Comparison of ENCODE assay signal across 8 cellular contexts in genomic region chr21:37564341-37564923, GRCh38.
DNase-seq lines count a peak whose midpoint lies in the region; ATAC-seq and TF ChIP-seq lines count a peak whose summit lies in the region.

No MANE protein-coding gene starts in this region.

- H3K27me3 ChIP-seq in ACC112 (ENCODE audit: insufficient read depth, low read length): 0 out of 2 replicates have a peak, but pooled peaks cover 8% of the 10 kb centered on the region

- H3K4me1 ChIP-seq in ACC112 (ENCODE audit: control insufficient read depth, insufficient read depth, low read length, unreplicated experiment): peaks cover 15% of the 10 kb centered on the region

- intact Hi-C loops in lower leg skin (cut with DNase I; ENCODE audit: low total_unique reads): no loop called here

- no peak for TF ChIP-seq POLR2A in lower leg skin (IDR thresholded peaks at IDR 0.05)

- 3 to 5% methylated on average over 14 of the region's 14 CpGs for WGBS in lower leg skin, 2 donors

- H3K27ac ChIP-seq in ACC112 (ENCODE audit: low read depth, low read length): peak overlapping the region; percentile 90

- ATAC-seq in GM18870 (IDR thresholded peaks at IDR 0.05; ENCODE audit: unreplicated experiment) (peak; percentile 47), HG03175 (IDR thresholded peaks at IDR 0.05; ENCODE audit: unreplicated experiment) (peak; percentile 43)

- H3K4me3 ChIP-seq in ACC112 (ENCODE audit: low read depth, low read length): peak overlapping the region; percentile 81
- peak overlapping the region; percentile 30 for H3K4me3 ChIP-seq in lower leg skin (ENCODE audit: low read depth, poor library complexity, severe bottlenecking)

- DNase-seq in NCI-H446 (lab: John Stamatoyannopoulos, UW): peak; percentile 70 to 89
- peak; percentile 90 to 94 for DNase-seq in activated CD4-positive, alpha-beta T cell treated with anti-CD3 and anti-CD28 coated beads, Interleukin-2, amount 50 U/mL, for 4 hours
- peak; percentile 99 for DNase-seq in dermis blood vessel endothelial cell
- peak; percentile 84 to 94 for DNase-seq in lower leg skin (ENCODE audit: low spot score in 2 of 2)
- peak; percentile 84 to 88 (median 88) for DNase-seq in stimulated activated CD4-positive, alpha-beta T cell treated with anti-CD3 and anti-CD28 coated beads, TNF-alpha, amount 100 ng/mL, for 24 hours (ENCODE audit: low read depth in 3 of 3)

- peak overlapping the region; percentile 99 for H2AFZ ChIP-seq in ACC112 (ENCODE audit: low read length, unreplicated experiment)

- no peaks in the 10 kb centered on the region for H3K36me3 ChIP-seq in ACC112 (ENCODE audit: insufficient read depth, low read length)

- no peak for TF ChIP-seq CTCF in lower leg skin (IDR thresholded peaks at IDR 0.05)

- no peaks in the 10 kb centered on the region for H3K79me2 ChIP-seq in ACC112 (ENCODE audit: control insufficient read depth, insufficient read depth, low read length, unreplicated experiment)

Comparison
In these comparisons a context has a peak if more than half of its experiments do, and no peak if none do; other contexts are left out.
1. Peak in every context shown above with its lines: DNase-seq, ATAC-seq, H3K4me3 ChIP-seq and H3K27ac ChIP-seq.